14 cellular contexts compared by ENCODE assay signal in the genomic region with DNA sequence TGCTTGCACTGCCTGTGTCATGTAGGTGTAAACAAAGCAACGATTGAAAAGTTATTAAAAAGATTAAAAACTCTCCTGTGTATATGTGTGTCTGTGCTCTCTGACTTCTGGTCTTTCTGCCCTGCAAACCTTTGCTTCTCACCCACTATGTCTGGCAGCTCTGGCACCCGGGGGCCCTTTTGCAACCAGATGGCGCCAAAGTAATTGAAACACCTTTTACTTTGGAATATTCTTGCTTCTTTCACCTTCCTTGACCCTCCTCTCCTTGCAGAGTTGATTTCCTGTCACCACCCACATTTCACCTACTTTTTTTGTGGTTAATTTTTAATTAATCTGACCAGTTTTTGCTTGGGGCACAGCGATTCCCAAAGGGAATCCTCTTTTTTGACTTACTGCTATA.
DNase-seq lines count a peak whose midpoint lies in the region; ATAC-seq and TF ChIP-seq lines count a peak whose summit lies in the region.
"Had no signal": no experiment of that assay in that cellular context is flagged by ENCODE, and none has a peak within 500 bp of the region (broad histone marks: within the 10 kb centered on the region; RNA-seq: fewer than 3 reads in every experiment).

No MANE protein-coding gene starts in this region.

- in situ Hi-C loops in HAP-1 (cut with MboI; ENCODE audit: low sequenced_read_pairs) = loop anchor here (5.0 to 25.0 kb wide), 2 partner anchors 746 to 1011 kb away; no protein-coding TSS in a partner anchor

- H2AFZ ChIP-seq in SK-N-SH (ENCODE audit: low read depth) (no peak overlapping the region), OCI-LY7 (ENCODE audit: low read length) (no peak overlapping the region)
- H2AFZ ChIP-seq: GM23248 had no signal

- H3F3A ChIP-seq in SK-N-SH (replicated peaks; ENCODE audit: insufficient read depth) = peaks cover 5% of the 10 kb centered on the region

- H3K27ac ChIP-seq in SK-N-SH (ENCODE audit: low read depth in 2 of 2, low read length in 1 of 2) (no peak overlapping the region), OCI-LY7 (ENCODE audit: low read depth, low read length, poor library complexity, severe bottlenecking) (no peak overlapping the region), foreskin keratinocyte (no peak overlapping the region), suprapubic skin (peak overlapping the region; percentile 1)
- H3K27ac ChIP-seq: GM23248 had no signal

- no peak for ATAC-seq in SK-N-SH treated with all-trans-retinoic acid at 6 μM for 48 hours
- ATAC-seq in foreskin keratinocyte = no peak
- no peak for ATAC-seq in GM19351 (IDR thresholded peaks at IDR 0.05; ENCODE audit: unreplicated experiment)
- ATAC-seq: T-cell had no signal

- no peaks in the 10 kb centered on the region for H3K79me2 ChIP-seq in SK-N-SH (ENCODE audit: insufficient read depth)
- no peaks in the 10 kb centered on the region for H3K79me2 ChIP-seq in OCI-LY7 (ENCODE audit: insufficient read depth, low read depth, low read length)

- intact Hi-C loops in OCI-LY7 (cut with micrococcal nuclease; ENCODE audit: unreplicated experiment) = loop anchor here (1.0 to 5.0 kb wide), 2 partner anchors 496 to 741 kb away; no protein-coding TSS in a partner anchor
- intact Hi-C loops in activated CD4-positive, alpha-beta T cell treated with anti-CD3 and anti-CD28 coated beads, Interleukin-2, amount 10 ng/mL, durations not matched to agents 24 days and 14 days (cut with micrococcal nuclease) = loop anchor here (5.0 to 10.0 kb wide), 4 partner anchors 153 to 1016 kb away; a partner anchor contains a TSS

- no peak for TF ChIP-seq POLR2A in suprapubic skin (IDR thresholded peaks at IDR 0.05)

- H3K9me3 ChIP-seq in SK-N-SH (no peaks in the 10 kb centered on the region), OCI-LY7 (ENCODE audit: low read length) (no peaks in the 10 kb centered on the region), suprapubic skin (no peaks in the 10 kb centered on the region), HAP-1 (no peaks in the 10 kb centered on the region)

- no peak overlapping the region for H3K9ac ChIP-seq in SK-N-SH
- H3K9ac ChIP-seq: GM23248 had no signal

- H3K4me2 ChIP-seq in SK-N-SH (no peak overlapping the region), OCI-LY7 (ENCODE audit: low read length) (no peak overlapping the region)

- BruUV-seq in OCI-LY7 (replicated peaks; lab: Mats Ljungman, UMichigan) = no TSS peak

- peaks cover 4% of the 10 kb centered on the region for H3K4me1 Mint-ChIP-seq in activated CD4-positive, alpha-beta T cell treated with anti-CD3 and anti-CD28 coated beads, Interleukin-2, amount 10 ng/mL, durations not matched to agents 24 days and 14 days
- H3K4me1 Mint-ChIP-seq: T-cell had no signal

- H3K27me3 ChIP-seq in SK-N-SH (ENCODE audit: insufficient read depth) = no peaks in the 10 kb centered on the region
- no peaks in the 10 kb centered on the region for H3K27me3 ChIP-seq in foreskin keratinocyte
- no peaks in the 10 kb centered on the region for H3K27me3 ChIP-seq in suprapubic skin
- peaks cover 34% of the 10 kb centered on the region for H3K27me3 ChIP-seq in HAP-1 (ENCODE audit: low read depth)

- POLR2A ChIA-PET in SK-N-SH (lab: Yijun Ruan, JAX) (no interaction called here), OCI-LY7 (lab: Charles Lee) (interaction anchor here (1.0 to 1.2 kb wide), 2 partner anchors 102 to 744 kb away, joined by 3 read pairs; no protein-coding TSS in a partner anchor)

- no peaks in the 10 kb centered on the region for H3K9me2 ChIP-seq in SK-N-SH
- no peaks in the 10 kb centered on the region for H3K9me2 ChIP-seq in OCI-LY7 (ENCODE audit: insufficient read depth, low read length)

- DNase-seq in SK-N-SH (no peak), OCI-LY7 (ENCODE audit: low spot score) (peak; percentile 8), foreskin keratinocyte (no peak), suprapubic skin (ENCODE audit: low spot score in 2 of 2) (no peak), HAP-1 (ENCODE audit: low spot score in 2 of 2) (no peak)
- DNase-seq in activated CD4-positive, alpha-beta T cell treated with anti-CD3 and anti-CD28 coated beads, Interleukin-2, amount 10 ng/mL, durations not matched to agents 24 days and 14 days = no peak
- DNase-seq: activated T-cell treated with anti-CD3 and anti-CD28 coated beads for 4 hours; central memory CD4-positive, alpha-beta T cell; GM23248; hippocampal formation; NCI-H2081 treated with DMSO at 0.1 percent for 48 hours; T-cell had no signal

- peaks cover 23% of the 10 kb centered on the region for H3K27me3 Mint-ChIP-seq in activated CD4-positive, alpha-beta T cell treated with anti-CD3 and anti-CD28 coated beads, Interleukin-2, amount 10 ng/mL, durations not matched to agents 24 days and 14 days

- H3K4me3 ChIP-seq in SK-N-SH (ENCODE audit: low read depth in 2 of 2, low read length in 1 of 2) (no peak overlapping the region), OCI-LY7 (ENCODE audit: low read depth, low read length, poor library complexity, severe bottlenecking) (no peak overlapping the region), suprapubic skin (no peak overlapping the region), HAP-1 (no peak overlapping the region)
- H3K4me3 ChIP-seq: GM23248 had no signal

- TF ChIP-seq RAD21 in SK-N-SH (IDR thresholded peaks at IDR 0.05; ENCODE audit: low read length) = peak; percentile 37; the same call in 1 of the 2 replicates

- no peak overlapping the region for H3K27ac Mint-ChIP-seq in activated CD4-positive, alpha-beta T cell treated with anti-CD3 and anti-CD28 coated beads, Interleukin-2, amount 10 ng/mL, durations not matched to agents 24 days and 14 days
- H3K27ac Mint-ChIP-seq: T-cell had no signal

- 54% methylated on average over 4 of the region's 4 CpGs for WGBS in SK-N-SH (ENCODE audit: low lambda C conversion rate)
- WGBS in suprapubic skin = 52% methylated on average over 4 of the region's 4 CpGs

- peak; percentile 24; the same call in 1 of the 2 replicates for TF ChIP-seq CTCF in SK-N-SH (IDR thresholded peaks at IDR 0.05)
- TF ChIP-seq CTCF in OCI-LY7 (conservative IDR thresholded peaks at IDR 0.05; ENCODE audit: low read length) = peak; percentile 66; the same call in 1 of the 2 replicates
- TF ChIP-seq CTCF in foreskin keratinocyte (conservative IDR thresholded peaks at IDR 0.05) = peak; percentile 35
- TF ChIP-seq CTCF in suprapubic skin (IDR thresholded peaks at IDR 0.05) = no peak

- CTCF ChIA-PET in SK-N-SH (lab: Yijun Ruan, JAX) = interaction anchor here (1.0 to 4.3 kb wide), 19 partner anchors 9 to 846 kb away, joined by 3 to 124 read pairs (median 8); a partner anchor contains a TSS
- CTCF ChIA-PET in OCI-LY7 (lab: Charles Lee; ENCODE audit: unreplicated experiment) = no interaction called here

- no peaks in the 10 kb centered on the region for H3K36me3 Mint-ChIP-seq in activated CD4-positive, alpha-beta T cell treated with anti-CD3 and anti-CD28 coated beads, Interleukin-2, amount 10 ng/mL, durations not matched to agents 24 days and 14 days (ENCODE audit: low read depth)
- H3K36me3 Mint-ChIP-seq: T-cell had no signal

- H3K9me3 Mint-ChIP-seq in activated CD4-positive, alpha-beta T cell treated with anti-CD3 and anti-CD28 coated beads, Interleukin-2, amount 10 ng/mL, durations not matched to agents 24 days and 14 days = no peaks in the 10 kb centered on the region
- H3K9me3 Mint-ChIP-seq: T-cell had no signal

- H3K4me3 Mint-ChIP-seq in activated CD4-positive, alpha-beta T cell treated with anti-CD3 and anti-CD28 coated beads, Interleukin-2, amount 10 ng/mL, durations not matched to agents 24 days and 14 days = no peak overlapping the region
- H3K4me3 Mint-ChIP-seq: T-cell had no signal

- TF ChIP-seq EP300 in SK-N-SH (IDR thresholded peaks at IDR 0.05; ENCODE audit: borderline replicate concordance in 1 of 2, low read depth in 1 of 2, low read length in 1 of 2) (no peak), suprapubic skin (IDR thresholded peaks at IDR 0.05) (no peak)

- H3K36me3 ChIP-seq in SK-N-SH (replicated peaks in 1 of 2; ENCODE audit: control insufficient read depth in 1 of 2, insufficient read depth in 2 of 2, low read length in 1 of 2) (peaks cover 0 to 9% of the 10 kb centered on the region in 2 experiments), OCI-LY7 (ENCODE audit: insufficient read depth, low read length) (no peaks in the 10 kb centered on the region), suprapubic skin (peaks cover 9% of the 10 kb centered on the region), HAP-1 (replicated peaks) (no peaks in the 10 kb centered on the region)

- H4K20me1 ChIP-seq in SK-N-SH (ENCODE audit: insufficient read depth) (no peaks in the 10 kb centered on the region), OCI-LY7 (ENCODE audit: insufficient read depth, low read length) (no peaks in the 10 kb centered on the region)

- H3K4me1 ChIP-seq in SK-N-SH (ENCODE audit: control insufficient read depth in 1 of 2, insufficient read depth in 2 of 2, low read depth in 1 of 2, low read length in 1 of 2) = peaks cover 0 to 28% of the 10 kb centered on the region in 2 experiments; a peak in 2 of 4 replicates
- peaks cover 4% of the 10 kb centered on the region for H3K4me1 ChIP-seq in OCI-LY7 (ENCODE audit: insufficient read depth, low read length, poor library complexity, severe bottlenecking)
- H3K4me1 ChIP-seq in foreskin keratinocyte = peaks cover 12% of the 10 kb centered on the region
- no peaks in the 10 kb centered on the region for H3K4me1 ChIP-seq in suprapubic skin
- no peaks in the 10 kb centered on the region for H3K4me1 ChIP-seq in HAP-1

TF ChIP-seq in SK-N-SH treated with all-trans-retinoic acid at 6 μM for 48 hours, 23 proteins besides CTCF, POLR2A, EP300 and RAD21:
- no peak for TF ChIP-seq ZFP3 (CRISPR knock-in tag; IDR thresholded peaks at IDR 0.05)
- TF ChIP-seq ISL1 (CRISPR knock-in tag; IDR thresholded peaks at IDR 0.05) = no peak
- TF ChIP-seq ZNF8 (CRISPR knock-in tag; IDR thresholded peaks at IDR 0.05) = no peak
- TF ChIP-seq ZNF70 (CRISPR knock-in tag; IDR thresholded peaks at IDR 0.05) = no peak
- no peak for TF ChIP-seq ZFP30 (CRISPR knock-in tag; IDR thresholded peaks at IDR 0.05)

Comparison
In these comparisons a context has a peak if more than half of its experiments do, and no peak if none do; other contexts are left out.
1. CTCF ChIP-seq: peak in SK-N-SH (single experiment), OCI-LY7 (single experiment) and foreskin keratinocyte (single experiment); none in suprapubic skin (0 of 2).